Comparison of ENCODE assay signal across 10 cellular contexts in genomic region chr5:68267044-68267443, GRCh38. TPM values are rescaled to one million over a fixed set of nuclear protein-coding genes. Genes with fewer than 3 reads are reported as not detected.
DNase-seq lines count a peak whose midpoint lies in the region; ATAC-seq, FAIRE-seq and TF ChIP-seq lines count a peak whose summit lies in the region.
"Had no signal": no experiment of that assay in that cellular context is flagged by ENCODE, and none has a peak within 500 bp of the region (broad histone marks: within the 10 kb centered on the region; RNA-seq: fewer than 3 reads in every experiment).

No MANE protein-coding gene starts in this region.

- 12 to 19% (median 15%) methylated on average over 3 of the region's 3 CpGs for WGBS in spleen, 5 donors

- H3K27ac ChIP-seq in spleen: peak overlapping the region in 7 of 8 donors; percentile 29 to 76 (median 63)

- H3K27ac Mint-ChIP-seq in activated B cell treated with CpG ODN at 0.5 μM for 24 hours: peak overlapping the region; percentile 53
- H3K27ac Mint-ChIP-seq in stimulated activated naive B cell treated with anti-CD40 and anti-IgM and Interleukin-4, amounts not matched to agents 10 μg/mL and 1 μg/mL and 100 μg/mL, for 72 hours: no peak overlapping the region

- H3K27me3 ChIP-seq in spleen (replicated peaks in 1 of 7): no peaks in the 10 kb centered on the region
- H3K27me3 ChIP-seq: thyroid gland had no signal

- TF ChIP-seq CTCF in activated B cell treated with CpG ODN at 0.5 μM for 24 hours (IDR thresholded peaks at IDR 0.05) (no peak), spleen (IDR thresholded peaks at IDR 0.05 in 8 of 11, conservative IDR thresholded peaks at IDR 0.05 in 3 of 11) (no peak)

- DNase-seq in GM12892 (ENCODE audit: insufficient read length) (no peak), activated B cell treated with CpG ODN at 0.5 μM for 24 hours (no peak), left kidney (ENCODE audit: low read depth, low spot score) (peak; percentile 58), spleen (no peak), COR-L47 (lab: John Stamatoyannopoulos, UW) (no peak), HPDE6-E6E7 (ENCODE audit: extremely low spot score) (no peak)
- DNase-seq in stimulated activated naive B cell treated with anti-CD40 and anti-IgM and Interleukin-4, amounts not matched to agents 10 μg/mL and 1 μg/mL and 100 μg/mL, for 72 hours: no peak
- DNase-seq: NCI-H1105; stimulated activated CD4-positive, alpha-beta T cell treated with anti-CD3 and anti-CD28 coated beads, Interleukin-4, amount 100 ng/mL, for 24 hours; thyroid gland had no signal

- no peak for TF ChIP-seq POLR2A in GM12892 (IDR thresholded peaks at IDR 0.05; ENCODE audit: low read depth, low read length)
- TF ChIP-seq POLR2A in spleen (IDR thresholded peaks at IDR 0.05): no peak

- FAIRE-seq in GM12892 (lab: Jason Lieb, UNC): peak; percentile 76

- H3K4me3 ChIP-seq in spleen: no peak overlapping the region
- H3K4me3 ChIP-seq: thyroid gland had no signal

- CTCF ChIA-PET in activated B cell treated with CpG ODN at 0.5 μM for 24 hours (lab: Charles Lee): interaction anchor here (1.1 to 7.9 kb wide), 3 partner anchors 21 to 1021 kb away, joined by 3 to 69 read pairs (median 4); partner anchors contain the start of gene PIK3R1

- POLR2A ChIA-PET in activated B cell treated with CpG ODN at 0.5 μM for 24 hours (lab: Charles Lee): interaction anchor here (1.2 kb wide), 1 partner anchor 51 kb away, joined by 4 read pairs; the partner anchor contains the start of gene PIK3R1

- H3K9me3 Mint-ChIP-seq in activated B cell treated with CpG ODN at 0.5 μM for 24 hours: no peaks in the 10 kb centered on the region
- H3K9me3 Mint-ChIP-seq in stimulated activated naive B cell treated with anti-CD40 and anti-IgM and Interleukin-4, amounts not matched to agents 10 μg/mL and 1 μg/mL and 100 μg/mL, for 72 hours: no peaks in the 10 kb centered on the region

- H3K27me3 Mint-ChIP-seq in activated B cell treated with CpG ODN at 0.5 μM for 24 hours: no peaks in the 10 kb centered on the region
- no peaks in the 10 kb centered on the region for H3K27me3 Mint-ChIP-seq in stimulated activated naive B cell treated with anti-CD40 and anti-IgM and Interleukin-4, amounts not matched to agents 10 μg/mL and 1 μg/mL and 100 μg/mL, for 72 hours

- peaks cover 71% of the 10 kb centered on the region for H3K4me1 Mint-ChIP-seq in activated B cell treated with CpG ODN at 0.5 μM for 24 hours
- H3K4me1 Mint-ChIP-seq in stimulated activated naive B cell treated with anti-CD40 and anti-IgM and Interleukin-4, amounts not matched to agents 10 μg/mL and 1 μg/mL and 100 μg/mL, for 72 hours: peaks cover 29 to 65% of the 10 kb centered on the region in 2 donors

- no peaks in the 10 kb centered on the region for H3K9me3 ChIP-seq in spleen
- H3K9me3 ChIP-seq: thyroid gland had no signal

- no peaks in the 10 kb centered on the region for H3K36me3 Mint-ChIP-seq in activated B cell treated with CpG ODN at 0.5 μM for 24 hours (ENCODE audit: low read depth)
- peaks cover 2 to 7% of the 10 kb centered on the region in 2 donors for H3K36me3 Mint-ChIP-seq in stimulated activated naive B cell treated with anti-CD40 and anti-IgM and Interleukin-4, amounts not matched to agents 10 μg/mL and 1 μg/mL and 100 μg/mL, for 72 hours

- H3K36me3 ChIP-seq in spleen: no peaks in the 10 kb centered on the region
- H3K36me3 ChIP-seq: thyroid gland had no signal

- intact Hi-C loops in activated B cell treated with CpG ODN at 0.5 μM for 24 hours (cut with micrococcal nuclease) (no loop called here), spleen (cut with DNase I; ENCODE audit: low total_unique reads) (no loop called here)

- no peak for ATAC-seq in activated B cell treated with CpG ODN at 0.5 μM for 24 hours (ENCODE audit: low read depth)
- ATAC-seq in stimulated activated naive B cell treated with anti-CD40 and anti-IgM and Interleukin-4, amounts not matched to agents 10 μg/mL and 1 μg/mL and 100 μg/mL, for 72 hours (replicated peaks): no peak

- H3K4me1 ChIP-seq in spleen: peaks cover 64 to 95% (median 89%) of the 10 kb centered on the region in 6 donors

- H3K4me3 Mint-ChIP-seq in activated B cell treated with CpG ODN at 0.5 μM for 24 hours: peak overlapping the region; percentile 35
- no peak overlapping the region for H3K4me3 Mint-ChIP-seq in stimulated activated naive B cell treated with anti-CD40 and anti-IgM and Interleukin-4, amounts not matched to agents 10 μg/mL and 1 μg/mL and 100 μg/mL, for 72 hours

RNA-seq across cellular contexts. Expression of gene PIK3R1, which starts 51.5 kb away (rescaled TPM):
- 20.8 TPM for polyA plus RNA-seq in GM12892 (2012; ENCODE audit: missing spikeins)
- total RNA-seq in activated B cell treated with CpG ODN at 0.5 μM for 24 hours: 45.5 and 52.2 TPM in 2 replicates
- 100 to 1,000 TPM in 5 of 7 donors, 10 to 100 TPM in 2; 72.7 to 200 (median 123) TPM for total RNA-seq in spleen
- polyA plus RNA-seq in spleen: 10 to 100 TPM in 1 of 3 donors, 1 to 10 TPM in 2; 4.9 to 15.1 (median 7.6) TPM
